In the genomic region with DNA sequence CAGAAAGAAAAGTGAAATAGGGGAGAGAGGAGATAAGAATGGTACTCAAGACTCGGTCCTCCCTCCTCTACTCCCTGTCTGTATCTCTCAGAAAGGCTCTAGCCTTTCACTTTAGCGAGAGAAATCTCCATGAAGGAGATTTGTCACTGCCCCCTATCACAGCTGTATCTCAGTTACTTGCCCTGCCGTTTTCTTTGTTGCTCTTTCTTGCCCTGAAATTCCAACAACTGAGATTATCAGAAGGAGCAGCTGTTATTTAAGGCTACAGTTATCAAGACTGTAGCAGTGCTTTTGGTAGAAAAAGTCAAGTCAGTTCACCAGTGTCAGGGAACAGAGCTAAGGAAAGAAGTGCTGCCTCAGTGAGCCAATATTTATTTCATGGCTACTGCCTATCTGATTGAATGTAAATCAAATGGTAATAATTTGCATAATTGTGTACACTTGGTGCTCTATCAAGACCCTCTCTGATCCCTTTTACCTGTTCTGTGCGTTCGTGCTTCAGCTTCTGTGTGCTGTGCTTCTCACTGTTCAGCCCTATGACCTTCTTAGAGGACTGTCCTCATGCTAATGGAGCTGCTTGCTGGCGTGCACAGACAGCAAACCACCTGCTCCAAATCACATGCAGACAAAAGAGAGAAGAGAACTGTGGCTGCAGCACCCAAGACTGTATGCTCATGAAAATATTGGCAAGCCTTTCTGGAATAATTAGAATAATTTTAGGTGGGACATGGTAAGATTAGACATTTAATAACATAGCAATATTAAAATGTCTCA, we compare ENCODE assay signal across 15 cellular contexts.
DNase-seq lines count a peak whose midpoint lies in the region; ATAC-seq, FAIRE-seq and TF ChIP-seq lines count a peak whose summit lies in the region.
"Had no signal": no experiment of that assay in that cellular context is flagged by ENCODE, and none has a peak within 500 bp of the region (broad histone marks: within the 10 kb centered on the region; RNA-seq: fewer than 3 reads in every experiment).

No MANE protein-coding gene starts in this region.

- no peak for FAIRE-seq in pancreas (lab: Jason Lieb, UNC)
- FAIRE-seq: H54 had no signal

- POLR2A ChIA-PET in HEK293 (lab: Yijun Ruan, JAX), result interaction anchor here (0.6 kb wide), 1 partner anchor 626 kb away, joined by 3 read pairs; a partner anchor contains a TSS

- H3K9me3 ChIP-seq in HEK293 (ENCODE audit: control insufficient read depth, insufficient read depth, low read depth, low read length) (no peaks in the 10 kb centered on the region), body of pancreas (no peaks in the 10 kb centered on the region), pancreas (no peaks in the 10 kb centered on the region)
- H3K9me3 ChIP-seq: Caco-2, SK-N-SH had no signal

- CTCF ChIA-PET in HEK293 (lab: Yijun Ruan, JAX), result interaction anchor here (0.6 kb wide), 1 partner anchor 252 kb away, joined by 3 read pairs; no protein-coding TSS in a partner anchor

- H3K36me3 ChIP-seq in HEK293 (ENCODE audit: control insufficient read depth in 2 of 2, insufficient read depth in 1 of 2, low read length in 2 of 2) (no peaks in the 10 kb centered on the region), body of pancreas (replicated peaks in 1 of 2; ENCODE audit: insufficient read depth in 1 of 2, low read depth in 2 of 2) (no peaks in the 10 kb centered on the region), pancreas (no peaks in the 10 kb centered on the region)

- H3K27me3 ChIP-seq in body of pancreas (no peaks in the 10 kb centered on the region), pancreas (no peaks in the 10 kb centered on the region)

- ATAC-seq in body of pancreas (peak; percentile 87), pancreas (peak; percentile 85 to 96 (median 90)), GM21390 (IDR thresholded peaks at IDR 0.05; ENCODE audit: unreplicated experiment) (no peak)

- TF ChIP-seq CTCF in HEK293 (tag by site-specific recombination; IDR thresholded peaks at IDR 0.05) (no peak), body of pancreas (IDR thresholded peaks at IDR 0.05) (no peak), pancreas (IDR thresholded peaks at IDR 0.05) (no peak), GM10266 (IDR thresholded peaks at IDR 0.05; ENCODE audit: control insufficient read depth, insufficient read depth, low read depth, missing control alignments) (no peak)

- WGBS in body of pancreas, 2 donors, result 22 to 28% methylated on average over 6 of the region's 6 CpGs
- 19 to 23% methylated on average over 6 of the region's 6 CpGs for WGBS in pancreas, 2 donors

- H3K4me1 ChIP-seq in HEK293 (ENCODE audit: control insufficient read depth, insufficient read depth, low read length) (no peaks in the 10 kb centered on the region), body of pancreas (peaks cover 20% of the 10 kb centered on the region), pancreas (peaks cover 0 to 7% (median 7%) of the 10 kb centered on the region in 3 donors)
- H3K4me1 ChIP-seq: Caco-2 had no signal

- no peak overlapping the region for H3K4me3 ChIP-seq in HEK293 (ENCODE audit: low read depth, low read length)
- no peak overlapping the region for H3K4me3 ChIP-seq in body of pancreas
- no peak overlapping the region for H3K4me3 ChIP-seq in pancreas

- peak in 1 of 3 donors; percentile 9 for TF ChIP-seq POLR2A in body of pancreas (IDR thresholded peaks at IDR 0.05)

- H3K27ac ChIP-seq in HEK293 (ENCODE audit: extremely low read depth, low read depth, low read length) (no peak overlapping the region), body of pancreas (peak overlapping the region in 3 of 4 donors; percentile 36 to 43 (median 37)), pancreas (no peak overlapping the region)

- peak; percentile 73 to 75 for DNase-seq in NCI-H526 (lab: John Stamatoyannopoulos, UW)
- DNase-seq in body of pancreas, result peak; percentile 32 to 65 (median 40)
- peak in 3 of 6 donors; percentile 14 to 29 (median 22) for DNase-seq in pancreas
- no peak for DNase-seq in GM10266 (ENCODE audit: extremely low spot score)
- no peak for DNase-seq in posterior vena cava (ENCODE audit: low spot score)
- DNase-seq: Caco-2, KG1, NCI-H1048, NCI-H187, NCI-H2171, NCI-H510A, SK-N-SH had no signal

- intact Hi-C loops in body of pancreas (cut with DNase I), result no loop called here
- intact Hi-C loops in pancreas (cut with DNase I), result no loop called here
- intact Hi-C loops in posterior vena cava (cut with DNase I), result no loop called here

TF ChIP-seq in HEK293, 187 proteins besides CTCF, POLR2A, EP300 and RAD21:
- TF ChIP-seq ZNF10 (tag by site-specific recombination; IDR thresholded peaks at IDR 0.05) (no peak), SCRT2 (tag by site-specific recombination; IDR thresholded peaks at IDR 0.05) (0 out of 2 replicates have a peak, but pooled peaks have one; percentile 2)

Comparison
In these comparisons a context has a peak if more than half of its experiments do, and no peak if none do; other contexts are left out.
1. H3K27ac ChIP-seq: peak in body of pancreas (3 of 4); none in HEK293 (single experiment) and pancreas (0 of 4).
2. DNase-seq: peak in NCI-H526 (2 of 2) and body of pancreas (4 of 4); none in GM10266 (single experiment) and posterior vena cava (single experiment).